In the genomic region with DNA sequence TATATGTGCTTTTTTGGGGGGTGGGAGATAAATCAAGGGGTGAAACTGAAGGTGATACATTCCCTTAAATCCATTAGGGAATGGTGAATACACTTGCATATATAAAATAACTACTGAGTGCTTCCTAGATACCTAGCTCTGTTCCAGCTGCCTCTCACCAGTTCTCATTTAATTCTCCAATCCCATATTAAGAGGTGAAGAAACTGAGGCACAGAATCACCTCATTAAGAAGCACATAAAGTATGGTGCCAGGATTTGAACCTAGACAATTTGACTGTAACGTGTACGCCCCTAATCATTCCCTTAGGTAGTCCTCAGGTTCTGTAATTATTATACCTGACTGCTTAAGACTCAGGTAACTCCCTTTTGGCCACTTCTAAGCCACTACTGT, we compare ENCODE assay signal across 1 cellular context.
TF ChIP-seq lines count a peak whose summit lies in the region.

No MANE protein-coding gene starts in this region.

TF ChIP-seq in K562, 482 proteins besides CTCF, POLR2A, EP300 and RAD21:
- TF ChIP-seq ZNF23 (CRISPR knock-in tag; IDR thresholded peaks at IDR 0.05) (no peak), ZNF592 (IDR thresholded peaks at IDR 0.05) (0 out of 2 replicates have a peak, but pooled peaks have one; percentile 30)
TF ChIP-seq in K562: peak in this region for 1.
